Comparison of ENCODE assay signal across 17 cellular contexts in the genomic region with DNA sequence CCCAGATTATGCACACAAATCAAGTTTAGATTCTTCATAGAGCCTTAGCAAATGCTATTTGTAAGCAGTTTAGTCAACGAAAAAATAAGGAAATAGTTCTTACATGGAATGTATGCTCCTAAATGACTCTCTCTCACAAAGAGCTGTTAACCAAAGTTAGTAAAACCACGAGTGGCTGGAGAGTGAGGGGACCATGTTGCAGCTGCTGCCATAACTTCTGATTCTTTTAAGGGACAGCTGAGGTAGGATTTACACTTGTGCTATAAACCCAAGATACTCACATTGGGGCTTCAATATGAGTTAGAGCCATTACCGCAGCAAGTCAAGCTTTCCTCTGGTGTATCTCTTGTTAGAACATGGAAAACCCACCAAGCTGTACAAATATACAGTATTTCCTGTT. TPM values are rescaled to one million over a fixed set of nuclear protein-coding genes. Genes with fewer than 3 reads are reported as not detected.
DNase-seq lines count a peak whose midpoint lies in the region; ATAC-seq, FAIRE-seq and TF ChIP-seq lines count a peak whose summit lies in the region.
"Had no signal": no experiment of that assay in that cellular context is flagged by ENCODE, and none has a peak within 500 bp of the region (broad histone marks: within the 10 kb centered on the region; RNA-seq: fewer than 3 reads in every experiment).

No MANE protein-coding gene starts in this region.

- WGBS in H1 (ENCODE audit: extremely low coverage in 1 of 2, insufficient coverage in 1 of 2, insufficient read length in 1 of 2, insufficient replicate concordance in 2 of 2, low coverage in 1 of 2, low lambda C conversion rate in 2 of 2, missing lambda C conversion rate in 1 of 2), 2 experiments, result 64% methylated on average over 3 of the region's 3 CpGs; no CpG with 5 or more reads in 1 of the 2 experiments

- no peak overlapping the region for H3K18ac ChIP-seq in H1 (ENCODE audit: extremely low read depth, low read length)

- no peak for DNase-seq in activated T-cell treated with anti-CD3 and anti-CD28 coated beads, Interleukin-2, amount 50 U/mL, for 24 hours
- no peak for DNase-seq in activated T-cell treated with anti-CD3 and anti-CD28 coated beads for 4 hours
- DNase-seq in T-helper 17 cell, result no peak
- no peak for DNase-seq in H1 (ENCODE audit: low read depth in 1 of 2, low spot score in 2 of 2)
- no peak for DNase-seq in stimulated activated effector memory CD8-positive, alpha-beta T cell treated with anti-CD3 and anti-CD28 coated beads, Interleukin-12 subunit alpha, Interleukin-12 subunit beta, amount 100 ng/mL, for 72 hours (ENCODE audit: low spot score in 2 of 2)
- no peak for DNase-seq in stimulated activated CD4-positive, alpha-beta T cell treated with anti-CD3 and anti-CD28 coated beads, Interleukin-2, amount 100 ng/mL, for 24 hours
- DNase-seq in Caco-2, result no peak
- DNase-seq in NCI-H2081 (lab: John Stamatoyannopoulos, UW), result no peak
- DNase-seq: activated CD8-positive, alpha-beta memory T cell treated with anti-CD3 and anti-CD28 coated beads, Interleukin-2, amount 50 U/mL, for 4 hours; DMS53; foreskin fibroblast; mesenchymal stem cell; MM.1S; NCI-H2107; pancreas; SHP77 had no signal

- H3K9me3 ChIP-seq in T-helper 17 cell (ENCODE audit: control insufficient read depth, low read length, poor library complexity, severe bottlenecking) (no peaks in the 10 kb centered on the region), H1 (ENCODE audit: insufficient read depth in 2 of 2, low read depth in 1 of 2, low read length in 1 of 2) (no peaks in the 10 kb centered on the region), Caco-2 (no peaks in the 10 kb centered on the region)
- H3K9me3 ChIP-seq: pancreas, thyroid gland had no signal

- peaks cover 47% of the 10 kb centered on the region for H3K4me1 Mint-ChIP-seq in activated T-cell treated with anti-CD3 and anti-CD28 coated beads, Interleukin-2, amount 50 U/mL, for 24 hours (ENCODE audit: low read depth)
- H3K4me1 Mint-ChIP-seq in T-helper 17 cell, result peaks cover 31% of the 10 kb centered on the region
- H3K4me1 Mint-ChIP-seq in stimulated activated effector memory CD8-positive, alpha-beta T cell treated with anti-CD3 and anti-CD28 coated beads, Interleukin-12 subunit alpha, Interleukin-12 subunit beta, amount 100 ng/mL, for 72 hours, result peaks cover 38% of the 10 kb centered on the region
- no peaks in the 10 kb centered on the region for H3K4me1 Mint-ChIP-seq in Caco-2 (ENCODE audit: low read depth, unreplicated experiment)

- H3K27me3 Mint-ChIP-seq in activated T-cell treated with anti-CD3 and anti-CD28 coated beads, Interleukin-2, amount 50 U/mL, for 24 hours, result peaks cover 13% of the 10 kb centered on the region
- H3K27me3 Mint-ChIP-seq in T-helper 17 cell, result no peaks in the 10 kb centered on the region
- H3K27me3 Mint-ChIP-seq in Caco-2 (ENCODE audit: insufficient read depth, unreplicated experiment), result no peaks in the 10 kb centered on the region

- no peak overlapping the region for H2BK120ac ChIP-seq in H1 (replicated peaks; ENCODE audit: low read depth, low read length)

- no peak overlapping the region for H4K8ac ChIP-seq in H1 (ENCODE audit: extremely low read depth, insufficient read depth, low read length)

- peak overlapping the region in 1 of 2 experiments; percentile 98; a peak in 1 of 4 replicates for H3K4me2 ChIP-seq in H1 (ENCODE audit: insufficient read depth in 1 of 2, low read depth in 2 of 2, low read length in 2 of 2)

- H3K36me3 ChIP-seq in H1 (ENCODE audit: control insufficient read depth in 2 of 4, insufficient read depth in 4 of 4, low read length in 3 of 4) (no peaks in the 10 kb centered on the region), Caco-2 (ENCODE audit: control insufficient read depth, insufficient read depth, low read length) (no peaks in the 10 kb centered on the region)
- H3K36me3 ChIP-seq: pancreas, thyroid gland had no signal

- intact Hi-C loops in Caco-2 (cut with micrococcal nuclease; ENCODE audit: unreplicated experiment), result no loop called here

- H4K20me1 ChIP-seq in H1 (replicated peaks in 1 of 2; ENCODE audit: control insufficient read depth in 1 of 2, insufficient read depth in 2 of 2, low read length in 2 of 2), result no peaks in the 10 kb centered on the region

- POLR2A ChIA-PET in H1 (lab: Charles Lee; ENCODE audit: partially characterized antibody), result no interaction called here
- POLR2A ChIA-PET in Caco-2 (lab: Charles Lee), result no interaction called here

- H3K9me3 Mint-ChIP-seq in activated T-cell treated with anti-CD3 and anti-CD28 coated beads, Interleukin-2, amount 50 U/mL, for 24 hours, result no peaks in the 10 kb centered on the region
- no peaks in the 10 kb centered on the region for H3K9me3 Mint-ChIP-seq in stimulated activated effector memory CD8-positive, alpha-beta T cell treated with anti-CD3 and anti-CD28 coated beads, Interleukin-12 subunit alpha, Interleukin-12 subunit beta, amount 100 ng/mL, for 72 hours
- H3K9me3 Mint-ChIP-seq in Caco-2 (ENCODE audit: unreplicated experiment), result no peaks in the 10 kb centered on the region

- H3K4me3 ChIP-seq in H1 (ENCODE audit: extremely low read depth in 1 of 4, insufficient read depth in 2 of 4, low read depth in 3 of 4, low read length in 4 of 4) (no peak overlapping the region; a peak in 1 of 8 replicates), Caco-2 (ENCODE audit: low read depth, low read length) (no peak overlapping the region)
- H3K4me3 ChIP-seq: pancreas, thyroid gland had no signal

- no peak for TF ChIP-seq CTCF in H1 (IDR thresholded peaks at IDR 0.05; ENCODE audit: control extremely low read depth in 1 of 3, insufficient read depth in 1 of 3, low read depth in 1 of 3, low read length in 3 of 3)
- no peak for TF ChIP-seq CTCF in Caco-2 (IDR thresholded peaks at IDR 0.05; ENCODE audit: insufficient read depth in 1 of 2, low read depth in 1 of 2, low read length in 1 of 2, severe bottlenecking in 1 of 2, unreplicated experiment in 1 of 2)

- TF ChIP-seq POLR2A in H1 (IDR thresholded peaks at IDR 0.05; ENCODE audit: control extremely low read depth in 1 of 2, low read depth in 2 of 2, low read length in 2 of 2), result no peak

- no peak overlapping the region for H3K27ac ChIP-seq in H1 (ENCODE audit: low read depth, low read length)
- H3K27ac ChIP-seq: pancreas had no signal

- peaks cover 4% of the 10 kb centered on the region for H3K36me3 Mint-ChIP-seq in activated T-cell treated with anti-CD3 and anti-CD28 coated beads, Interleukin-2, amount 50 U/mL, for 24 hours (ENCODE audit: low read depth)
- peaks cover 6% of the 10 kb centered on the region for H3K36me3 Mint-ChIP-seq in T-helper 17 cell (ENCODE audit: low read depth)
- peaks cover 41% of the 10 kb centered on the region for H3K36me3 Mint-ChIP-seq in stimulated activated effector memory CD8-positive, alpha-beta T cell treated with anti-CD3 and anti-CD28 coated beads, Interleukin-12 subunit alpha, Interleukin-12 subunit beta, amount 100 ng/mL, for 72 hours
- H3K36me3 Mint-ChIP-seq in Caco-2 (ENCODE audit: insufficient read depth, unreplicated experiment), result no peaks in the 10 kb centered on the region

- H2BK20ac ChIP-seq in H1 (ENCODE audit: low read length), result no peak overlapping the region

- no peak overlapping the region for H2AFZ ChIP-seq in H1 (ENCODE audit: low read length)

- peak overlapping the region; percentile 96 for H3K27ac Mint-ChIP-seq in activated T-cell treated with anti-CD3 and anti-CD28 coated beads, Interleukin-2, amount 50 U/mL, for 24 hours
- peak overlapping the region; percentile 95 for H3K27ac Mint-ChIP-seq in T-helper 17 cell
- H3K27ac Mint-ChIP-seq in stimulated activated effector memory CD8-positive, alpha-beta T cell treated with anti-CD3 and anti-CD28 coated beads, Interleukin-12 subunit alpha, Interleukin-12 subunit beta, amount 100 ng/mL, for 72 hours, result peak overlapping the region; percentile 94
- no peak overlapping the region for H3K27ac Mint-ChIP-seq in Caco-2 (ENCODE audit: unreplicated experiment)

- H2BK12ac ChIP-seq in H1 (ENCODE audit: low read depth, low read length), result no peak overlapping the region

- H3K9ac ChIP-seq in H1 (replicated peaks in 1 of 4; ENCODE audit: extremely low read depth in 1 of 4, low read depth in 3 of 4, low read length in 3 of 4), result no peak overlapping the region

- H2BK5ac ChIP-seq in H1 (ENCODE audit: low read depth, low read length), result no peak overlapping the region

- H3K27me3 ChIP-seq in H1 (replicated peaks in 1 of 4; ENCODE audit: control insufficient read depth in 3 of 4, extremely low read depth in 1 of 4, insufficient read depth in 3 of 4, low read length in 3 of 4) (peaks cover 0 to 15% (median 9%) of the 10 kb centered on the region in 4 experiments; a peak in 6 of 7 replicates), Caco-2 (replicated peaks; ENCODE audit: control insufficient read depth, insufficient read depth, low read length) (no peaks in the 10 kb centered on the region)
- H3K27me3 ChIP-seq: thyroid gland had no signal

- no peak overlapping the region for H3K14ac ChIP-seq in H1 (ENCODE audit: insufficient read length)

- ATAC-seq in T-helper 17 cell, result no peak
- no peak for ATAC-seq in stimulated activated effector memory CD8-positive, alpha-beta T cell treated with anti-CD3 and anti-CD28 coated beads, Interleukin-12 subunit alpha, Interleukin-12 subunit beta, amount 100 ng/mL, for 72 hours
- ATAC-seq: pancreas had no signal

- no peak overlapping the region for H2BK15ac ChIP-seq in H1 (ENCODE audit: low read length)

- H3K23me2 ChIP-seq in H1 (ENCODE audit: low read depth, low read length), result peaks cover 5% of the 10 kb centered on the region; the same call in 1 of the 2 replicates

- H3K56ac ChIP-seq in H1 (replicated peaks; ENCODE audit: insufficient read length, low read depth, low read length), result no peak overlapping the region

- H4K91ac ChIP-seq in H1 (replicated peaks; ENCODE audit: insufficient read length, low read length), result no peak overlapping the region

- BruUV-seq in Caco-2 (replicated peaks; lab: Mats Ljungman, UMichigan), result no TSS peak

- H4K5ac ChIP-seq in H1 (ENCODE audit: insufficient read length, low read depth, low read length), result no peak overlapping the region

- peaks cover 0 to 12% (median 8%) of the 10 kb centered on the region in 4 experiments; a peak in 4 of 7 replicates for H3K4me1 ChIP-seq in H1 (replicated peaks in 1 of 4; ENCODE audit: control insufficient read depth in 3 of 4, insufficient read depth in 4 of 4, low read length in 3 of 4)
- H3K4me1 ChIP-seq in Caco-2, result 0 out of 2 replicates have a peak, but pooled peaks cover 6% of the 10 kb centered on the region
- H3K4me1 ChIP-seq: pancreas had no signal

- no peak overlapping the region for H3K4ac ChIP-seq in H1 (replicated peaks; ENCODE audit: insufficient read length, low read depth, low read length)

- no peak for TF ChIP-seq EP300 in H1 (IDR thresholded peaks at IDR 0.05; ENCODE audit: borderline replicate concordance in 1 of 2, low read depth in 2 of 2, low read length in 2 of 2)

- peak overlapping the region; percentile 96 for H3K4me3 Mint-ChIP-seq in activated T-cell treated with anti-CD3 and anti-CD28 coated beads, Interleukin-2, amount 50 U/mL, for 24 hours
- H3K4me3 Mint-ChIP-seq in T-helper 17 cell (peak overlapping the region; percentile 99), Caco-2 (ENCODE audit: unreplicated experiment) (no peak overlapping the region)
- peak overlapping the region; percentile 98 for H3K4me3 Mint-ChIP-seq in stimulated activated effector memory CD8-positive, alpha-beta T cell treated with anti-CD3 and anti-CD28 coated beads, Interleukin-12 subunit alpha, Interleukin-12 subunit beta, amount 100 ng/mL, for 72 hours

- peak; percentile 36 for FAIRE-seq in H1 (lab: Jason Lieb, UNC)
- FAIRE-seq: pancreas had no signal

- H3K23ac ChIP-seq in H1 (ENCODE audit: insufficient read length), result no peak overlapping the region

- no peaks in the 10 kb centered on the region for H3K79me1 ChIP-seq in H1 (ENCODE audit: low read depth, low read length)

- no peak for TF ChIP-seq RAD21 in H1 (IDR thresholded peaks at IDR 0.05 in 1 of 2, conservative IDR thresholded peaks at IDR 0.05 in 1 of 2; ENCODE audit: low read depth in 2 of 2, low read length in 2 of 2)

- peaks cover 0 to 8% of the 10 kb centered on the region in 2 experiments; a peak in 1 of 4 replicates for H3K79me2 ChIP-seq in H1 (ENCODE audit: control insufficient read depth in 1 of 2, insufficient read depth in 2 of 2, low read length in 2 of 2)

- no peak overlapping the region for H2AK5ac ChIP-seq in H1 (ENCODE audit: low read depth, low read length)

- CTCF ChIA-PET in H1 (lab: Charles Lee; ENCODE audit: partially characterized antibody), result interaction anchor here (0.6 to 2.3 kb wide), 7 partner anchors 10 to 139 kb away, joined by 3 to 8 read pairs (median 4); no protein-coding TSS in a partner anchor
- CTCF ChIA-PET in Caco-2 (lab: Charles Lee), result interaction anchor here (1.3 kb wide), 1 partner anchor 39 kb away, joined by 9 read pairs; no protein-coding TSS in a partner anchor

RNA-seq across cellular contexts. Expression of a gene that starts 2.7 kb away (rescaled TPM):
- 10 to 100 TPM; 86.3 to 92.6 TPM for total RNA-seq in T-helper 17 cell
- 11.9 and 12.0 TPM in 2 replicates for total RNA-seq in H1 (2021; fragmentation: NEBNext Ultra II Directional; extraction: Animal tissue kit (Norgen Biotek cat#: 25700))
- polyA plus RNA-seq in H1 (2011; rRNA removed), result 2.8 and 4.9 TPM in 2 replicates
- 7.8 TPM for polyA plus RNA-seq in H1 (2011; cell fraction: cytosol; rRNA removed)
- 2.6 TPM for polyA plus RNA-seq in H1 (2011; cell fraction: nucleus; rRNA removed)
- 6.5 to 8.9 TPM (median 7.8 TPM) in 4 replicates for polyA plus RNA-seq in H1 (2012, experiment 1 of 2)
- polyA plus RNA-seq in H1 (2012, experiment 2 of 2), result 0.84 TPM
- polyA plus RNA-seq in H1 (2013, experiment 1 of 2), result 6.1 TPM
- 6.5 TPM for polyA plus RNA-seq in H1 (2013, experiment 2 of 2)
- 9.8 and 15.2 TPM in 2 replicates for polyA minus RNA-seq in H1 (2011; rRNA and poly(A)+ RNA removed)
- polyA minus RNA-seq in H1 (2011; cell fraction: cytosol; rRNA and poly(A)+ RNA removed), result 6.5 TPM
- 13.7 TPM for polyA minus RNA-seq in H1 (2011; cell fraction: nucleus; rRNA and poly(A)+ RNA removed)
- 2.7 TPM in 2 replicates for total RNA-seq in Caco-2 (2022)
